Comparison of ENCODE assay signal across 8 cellular contexts in the genomic region with DNA sequence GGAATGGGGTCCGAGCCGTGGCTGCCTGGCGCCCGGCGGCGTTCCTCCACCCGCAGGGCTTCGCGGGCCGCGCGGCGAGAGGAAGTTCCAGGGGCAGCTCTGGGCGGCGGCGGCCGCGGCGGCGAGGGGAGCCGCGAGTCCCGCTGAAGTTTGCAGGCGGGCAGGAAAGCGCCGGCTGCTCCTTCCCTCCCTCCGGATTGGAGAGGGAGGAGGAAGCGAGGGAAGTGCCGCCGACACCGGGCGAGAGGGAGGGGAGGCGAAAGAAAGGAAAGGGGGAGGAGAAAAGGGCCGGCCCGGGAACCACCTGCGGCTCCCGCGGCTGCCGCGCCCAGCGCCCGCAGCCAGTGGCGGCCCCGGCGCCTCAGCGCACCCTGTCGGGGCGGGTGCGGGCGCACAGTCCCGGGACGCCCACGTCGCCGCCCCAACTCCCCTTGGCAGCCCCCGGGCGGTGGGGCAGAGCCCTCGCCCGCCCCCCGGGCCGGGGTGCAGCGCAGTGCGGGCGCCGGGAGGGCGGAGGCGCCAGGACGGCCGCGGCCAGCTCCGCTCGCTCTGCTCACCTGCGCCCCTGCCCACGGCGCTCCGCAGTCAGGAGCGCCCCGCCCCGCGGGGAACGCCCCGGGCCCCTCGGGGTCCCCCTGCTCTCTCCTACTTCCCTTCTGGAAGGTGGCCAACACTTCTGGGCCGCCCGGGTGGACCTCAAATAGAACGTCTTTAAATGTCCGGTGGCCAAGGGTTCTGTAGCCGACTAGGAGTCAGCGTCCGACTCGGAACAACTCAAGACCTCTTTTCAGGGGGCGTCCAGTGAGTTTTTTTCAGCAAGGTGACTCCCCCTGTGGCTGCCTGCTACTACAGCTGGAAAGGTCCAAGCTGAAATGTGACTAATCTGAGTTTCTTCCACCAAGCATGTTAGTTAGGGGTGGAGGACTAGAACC.
DNase-seq lines count a peak whose midpoint lies in the region; ATAC-seq and TF ChIP-seq lines count a peak whose summit lies in the region.

No MANE protein-coding gene starts in this region.

- no peaks in the 10 kb centered on the region for H3K9me3 ChIP-seq in DND-41 (ENCODE audit: insufficient read depth, low read length, severe bottlenecking)

- H3K4me1 Mint-ChIP-seq in activated naive CD4-positive, alpha-beta T cell treated with anti-CD3 and anti-CD28 coated beads, Interleukin-2, amount 50 U/mL, for 24 hours, result peaks cover 7% of the 10 kb centered on the region

- peak overlapping the region; percentile 45; the same call in 1 of the 2 replicates for H2AFZ ChIP-seq in DND-41 (ENCODE audit: low read depth, low read length)

- H3K4me1 ChIP-seq in DND-41 (ENCODE audit: insufficient read depth, low read length), result 0 out of 2 replicates have a peak, but pooled peaks cover 4% of the 10 kb centered on the region

- peak overlapping the region; percentile 52 for H3K9ac ChIP-seq in DND-41 (ENCODE audit: low read depth, low read length)

- DNase-seq in DND-41, result peak; percentile 43
- peak; percentile 33 for DNase-seq in HS-27A (ENCODE audit: low read depth)
- DNase-seq in OCI-M1 (lab: John Stamatoyannopoulos, UW), result peak; percentile 67
- peak; percentile 76 for DNase-seq in Right ventricle myocardium superior
- no peak for DNase-seq in omental fat pad (ENCODE audit: low spot score)
- DNase-seq in NCI-H187 treated with DMSO at 0.1 percent for 48 hours (lab: John Stamatoyannopoulos, UW), result no peak

- peak overlapping the region; percentile 64 for H3K4me2 ChIP-seq in DND-41 (ENCODE audit: insufficient read depth, low read length)

- peak overlapping the region; percentile 85 for H3K4me3 Mint-ChIP-seq in activated naive CD4-positive, alpha-beta T cell treated with anti-CD3 and anti-CD28 coated beads, Interleukin-2, amount 50 U/mL, for 24 hours

- H3K27ac ChIP-seq in DND-41 (ENCODE audit: low read length), result no peak overlapping the region

- no peaks in the 10 kb centered on the region for H4K20me1 ChIP-seq in DND-41 (ENCODE audit: insufficient read depth, low read length)

- no peak overlapping the region for H3K27ac Mint-ChIP-seq in activated naive CD4-positive, alpha-beta T cell treated with anti-CD3 and anti-CD28 coated beads, Interleukin-2, amount 50 U/mL, for 24 hours

- H3K79me2 ChIP-seq in DND-41 (ENCODE audit: insufficient read depth, low read length), result no peaks in the 10 kb centered on the region

- H3K27me3 ChIP-seq in DND-41 (ENCODE audit: insufficient read depth, low read length, poor library complexity), result peaks cover 14% of the 10 kb centered on the region

- H3K36me3 Mint-ChIP-seq in activated naive CD4-positive, alpha-beta T cell treated with anti-CD3 and anti-CD28 coated beads, Interleukin-2, amount 50 U/mL, for 24 hours, result no peaks in the 10 kb centered on the region

- TF ChIP-seq CTCF in DND-41 (IDR thresholded peaks at IDR 0.05; ENCODE audit: borderline replicate concordance, extremely low read depth, low read length, poor library complexity, severe bottlenecking), result no peak
- no peak for TF ChIP-seq CTCF in omental fat pad (IDR thresholded peaks at IDR 0.05)

- ATAC-seq in DND-41 (ENCODE audit: insufficient read depth, low read depth), result peak; percentile 81
- ATAC-seq in GM21447 (IDR thresholded peaks at IDR 0.05; ENCODE audit: unreplicated experiment), result peak; percentile 56
- peak; percentile 70 for ATAC-seq in Right ventricle myocardium superior (ENCODE audit: poor library complexity)
- ATAC-seq in omental fat pad (ENCODE audit: low FRiP score), result peak; percentile 59

- intact Hi-C loops in Right ventricle myocardium superior (cut with DNase I), result no loop called here

- no peaks in the 10 kb centered on the region for H3K36me3 ChIP-seq in DND-41 (ENCODE audit: insufficient read depth, low read length)

- no peaks in the 10 kb centered on the region for H3K9me3 Mint-ChIP-seq in activated naive CD4-positive, alpha-beta T cell treated with anti-CD3 and anti-CD28 coated beads, Interleukin-2, amount 50 U/mL, for 24 hours

- H3K27me3 Mint-ChIP-seq in activated naive CD4-positive, alpha-beta T cell treated with anti-CD3 and anti-CD28 coated beads, Interleukin-2, amount 50 U/mL, for 24 hours, result peaks cover 19% of the 10 kb centered on the region

- peak overlapping the region in 1 of 2 experiments; percentile 53; a peak in 2 of 4 replicates for H3K4me3 ChIP-seq in DND-41 (ENCODE audit: low read depth in 1 of 2, low read length in 2 of 2)

Comparison
In these comparisons a context has a peak if more than half of its experiments do, and no peak if none do; other contexts are left out.
1. DNase-seq: peak in DND-41 (single experiment), HS-27A (single experiment), OCI-M1 (single experiment) and Right ventricle myocardium superior (single experiment); none in omental fat pad (single experiment) and NCI-H187 treated with DMSO at 0.1 percent for 48 hours (single experiment).
2. Peak in every context shown above with its lines, with median percentiles within 50 percentile points of each other: ATAC-seq.